1 cellular context compared by ENCODE assay signal in genomic region chr2:951224-952006, GRCh38.
TF ChIP-seq lines count a peak whose summit lies in the region.

No MANE protein-coding gene starts in this region.

TF ChIP-seq in WTC11, 78 proteins besides CTCF, POLR2A, EP300 and RAD21 (continued from another document and continues in another):
- TF ChIP-seq ZNF532 (CRISPR knock-in tag; IDR thresholded peaks at IDR 0.05; ENCODE audit: borderline replicate concordance) (peak; percentile 57; the same call in 1 of the 2 replicates), NR2C2 (CRISPR knock-in tag; IDR thresholded peaks at IDR 0.05) (no peak), STAT6 (CRISPR knock-in tag; conservative IDR thresholded peaks at IDR 0.05; ENCODE audit: low read depth) (no peak), MAX (CRISPR knock-in tag; IDR thresholded peaks at IDR 0.05) (peak; percentile 91), ZNF263 (CRISPR knock-in tag; IDR thresholded peaks at IDR 0.05; ENCODE audit: low read depth) (no peak), GTF2I (CRISPR knock-in tag; conservative IDR thresholded peaks at IDR 0.05) (no peak), GABPB1 (CRISPR knock-in tag; IDR thresholded peaks at IDR 0.05) (no peak), SMAD3 (CRISPR knock-in tag; IDR thresholded peaks at IDR 0.05; ENCODE audit: borderline replicate concordance) (peak; percentile 37; the same call in 1 of the 2 replicates), FOXK1 (CRISPR knock-in tag; IDR thresholded peaks at IDR 0.05) (peak; percentile 34; the same call in 1 of the 2 replicates), ZSCAN18 (CRISPR knock-in tag; IDR thresholded peaks at IDR 0.05) (no peak), NR3C1 (CRISPR knock-in tag; conservative IDR thresholded peaks at IDR 0.05; ENCODE audit: low read depth) (no peak), ZNF416 (CRISPR knock-in tag; IDR thresholded peaks at IDR 0.05) (no peak), MYBL2 (CRISPR knock-in tag; IDR thresholded peaks at IDR 0.05) (no peak), ZBTB43 (CRISPR knock-in tag; IDR thresholded peaks at IDR 0.05) (no peak; the same call in 1 of the 2 replicates), IRF1 (CRISPR knock-in tag; IDR thresholded peaks at IDR 0.05) (no peak), CREB1 (CRISPR knock-in tag; IDR thresholded peaks at IDR 0.05) (peak; percentile 32), KAT7 (CRISPR knock-in tag; IDR thresholded peaks at IDR 0.05; ENCODE audit: borderline replicate concordance) (no peak), AFF4 (CRISPR knock-in tag; IDR thresholded peaks at IDR 0.05; ENCODE audit: borderline replicate concordance) (no peak), ZNF138 (CRISPR knock-in tag; conservative IDR thresholded peaks at IDR 0.05) (no peak), ZNF425 (CRISPR knock-in tag; conservative IDR thresholded peaks at IDR 0.05) (no peak), OVOL2 (CRISPR knock-in tag; IDR thresholded peaks at IDR 0.05; ENCODE audit: borderline replicate concordance) (no peak), SMAD4 (CRISPR knock-in tag; IDR thresholded peaks at IDR 0.05) (no peak), PRRX2 (CRISPR knock-in tag; IDR thresholded peaks at IDR 0.05) (no peak), ESRRA (CRISPR knock-in tag; IDR thresholded peaks at IDR 0.05; ENCODE audit: borderline replicate concordance) (no peak), HMGA2 (CRISPR knock-in tag; IDR thresholded peaks at IDR 0.05) (no peak), NFYB (CRISPR knock-in tag; conservative IDR thresholded peaks at IDR 0.05; ENCODE audit: low read depth) (no peak), TP53 (CRISPR knock-in tag; IDR thresholded peaks at IDR 0.05) (no peak), AR (CRISPR knock-in tag; IDR thresholded peaks at IDR 0.05) (no peak), GRHL2 (CRISPR knock-in tag; IDR thresholded peaks at IDR 0.05; ENCODE audit: insufficient replicate concordance, severe bottlenecking) (no peak), SOX15 (CRISPR knock-in tag; IDR thresholded peaks at IDR 0.05) (no peak), CREM (CRISPR knock-in tag; IDR thresholded peaks at IDR 0.05) (no peak), ZNF423 (CRISPR knock-in tag; IDR thresholded peaks at IDR 0.05) (no peak), ATF1 (CRISPR knock-in tag; IDR thresholded peaks at IDR 0.05) (no peak), RORB (CRISPR knock-in tag; IDR thresholded peaks at IDR 0.05) (no peak), NR1H2 (CRISPR knock-in tag; IDR thresholded peaks at IDR 0.05) (no peak), E2F5 (CRISPR knock-in tag; IDR thresholded peaks at IDR 0.05) (peak; percentile 18; the same call in 1 of the 2 replicates), E2F4 (CRISPR knock-in tag; IDR thresholded peaks at IDR 0.05; ENCODE audit: borderline replicate concordance, low read depth) (no peak; the same call in 1 of the 2 replicates), JAZF1 (CRISPR knock-in tag; IDR thresholded peaks at IDR 0.05) (no peak)
